ENCODE assay signal across 20 cellular contexts in the genomic region with DNA sequence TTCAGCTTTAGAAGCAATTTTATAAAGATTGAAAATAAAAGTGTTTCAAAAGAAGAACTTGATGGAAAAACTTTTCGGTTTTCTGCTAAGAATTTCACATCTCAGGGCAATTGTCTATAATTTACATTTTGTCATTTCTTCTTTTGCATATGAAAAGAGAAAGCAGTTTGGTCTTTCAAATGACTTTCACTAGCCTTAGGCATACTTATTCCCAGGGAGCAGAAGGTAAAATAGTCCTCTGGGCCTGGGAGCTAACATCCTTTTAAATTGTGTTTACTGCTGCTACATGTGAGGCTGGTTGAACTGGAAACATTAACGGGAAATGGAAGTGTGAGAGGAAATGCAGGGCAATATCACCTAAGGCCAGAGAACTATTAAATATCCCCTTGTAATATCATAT. TPM values are rescaled to one million over a fixed set of nuclear protein-coding genes. Genes with fewer than 3 reads are reported as not detected.
"Had no signal": no experiment of that assay in that cellular context is flagged by ENCODE, and none has a peak within 500 bp of the region (broad histone marks: within the 10 kb centered on the region; RNA-seq: fewer than 3 reads in every experiment).

No MANE protein-coding gene starts in this region.

- H3K4me1 Mint-ChIP-seq: central memory CD8-positive, alpha-beta T cell had no signal

- H3K27me3 ChIP-seq: brain microvascular endothelial cell, heart left ventricle, stomach, testis, upper lobe of left lung had no signal

- H3K9me3 ChIP-seq: testis, upper lobe of left lung had no signal

- H3K4me3 Mint-ChIP-seq: activated CD4-positive, alpha-beta T cell treated with anti-CD3 and anti-CD28 coated beads, Interleukin-2, amount 10 ng/mL, durations not matched to agents 24 days and 14 days; activated T-cell treated with anti-CD3 and anti-CD28 coated beads, Interleukin-2, amount 50 U/mL, for 72 hours; central memory CD8-positive, alpha-beta T cell; naive thymus-derived CD8-positive, alpha-beta T cell had no signal

- DNase-seq: activated CD4-positive, alpha-beta T cell treated with anti-CD3 and anti-CD28 coated beads, Interleukin-2, amount 10 ng/mL, durations not matched to agents 24 days and 14 days; activated CD8-positive, alpha-beta memory T cell treated with anti-CD3 and anti-CD28 coated beads, Interleukin-2, amount 50 U/mL, for 48 hours; activated gamma-delta T cell; activated T-cell treated with anti-CD3 and anti-CD28 coated beads, Interleukin-2, amount 50 U/mL, for 72 hours; amniotic stem cell; brain microvascular endothelial cell; effector CD8-positive, alpha-beta T cell; foreskin melanocyte; heart left ventricle; kidney; left ventricle myocardium inferior; naive thymus-derived CD8-positive, alpha-beta T cell; stimulated activated CD4-positive, alpha-beta T cell treated with anti-CD3 and anti-CD28 coated beads, Interleukin-12 subunit alpha, Interleukin-12 subunit beta, amount 100 ng/mL, for 4 hours; stimulated activated CD4-positive, alpha-beta T cell treated with anti-CD3 and anti-CD28 coated beads, Interleukin-2, amount 100 ng/mL, for 24 hours; stomach; T-helper 2 cell; testis; upper lobe of left lung had no signal

- H3K4me3 ChIP-seq: heart left ventricle, left ventricle myocardium inferior, stomach, testis, upper lobe of left lung had no signal

- ATAC-seq: activated naive CD4-positive, alpha-beta T cell treated with anti-CD3 and anti-CD28 coated beads, Interleukin-2, amount 50 U/mL, for 72 hours; heart left ventricle; naive thymus-derived CD8-positive, alpha-beta T cell had no signal

- H3K9me3 Mint-ChIP-seq: activated CD4-positive, alpha-beta T cell treated with anti-CD3 and anti-CD28 coated beads, Interleukin-2, amount 10 ng/mL, durations not matched to agents 24 days and 14 days; activated naive CD4-positive, alpha-beta T cell treated with anti-CD3 and anti-CD28 coated beads, Interleukin-2, amount 50 U/mL, for 72 hours; activated T-cell treated with anti-CD3 and anti-CD28 coated beads, Interleukin-2, amount 50 U/mL, for 72 hours; central memory CD8-positive, alpha-beta T cell had no signal

- H3K27ac Mint-ChIP-seq: activated CD4-positive, alpha-beta T cell treated with anti-CD3 and anti-CD28 coated beads, Interleukin-2, amount 10 ng/mL, durations not matched to agents 24 days and 14 days; activated naive CD4-positive, alpha-beta T cell treated with anti-CD3 and anti-CD28 coated beads, Interleukin-2, amount 50 U/mL, for 72 hours; activated T-cell treated with anti-CD3 and anti-CD28 coated beads, Interleukin-2, amount 50 U/mL, for 72 hours; naive thymus-derived CD8-positive, alpha-beta T cell had no signal

- H3K27ac ChIP-seq: brain microvascular endothelial cell, heart left ventricle, left ventricle myocardium inferior, stomach, testis, upper lobe of left lung had no signal

- H3K36me3 ChIP-seq: brain microvascular endothelial cell, heart left ventricle, left ventricle myocardium inferior, stomach, upper lobe of left lung had no signal

- H3K4me1 ChIP-seq: testis, upper lobe of left lung had no signal

RNA-seq across cellular contexts. Expression of gene MYO3B, which starts 37.1 kb away (rescaled TPM):
- total RNA-seq: naive thymus-derived CD8-positive, alpha-beta T cell had no signal
- polyA plus RNA-seq: heart left ventricle; naive thymus-derived CD8-positive, alpha-beta T cell had no signal
